ENCODE assay signal across 22 cellular contexts in the genomic region with DNA sequence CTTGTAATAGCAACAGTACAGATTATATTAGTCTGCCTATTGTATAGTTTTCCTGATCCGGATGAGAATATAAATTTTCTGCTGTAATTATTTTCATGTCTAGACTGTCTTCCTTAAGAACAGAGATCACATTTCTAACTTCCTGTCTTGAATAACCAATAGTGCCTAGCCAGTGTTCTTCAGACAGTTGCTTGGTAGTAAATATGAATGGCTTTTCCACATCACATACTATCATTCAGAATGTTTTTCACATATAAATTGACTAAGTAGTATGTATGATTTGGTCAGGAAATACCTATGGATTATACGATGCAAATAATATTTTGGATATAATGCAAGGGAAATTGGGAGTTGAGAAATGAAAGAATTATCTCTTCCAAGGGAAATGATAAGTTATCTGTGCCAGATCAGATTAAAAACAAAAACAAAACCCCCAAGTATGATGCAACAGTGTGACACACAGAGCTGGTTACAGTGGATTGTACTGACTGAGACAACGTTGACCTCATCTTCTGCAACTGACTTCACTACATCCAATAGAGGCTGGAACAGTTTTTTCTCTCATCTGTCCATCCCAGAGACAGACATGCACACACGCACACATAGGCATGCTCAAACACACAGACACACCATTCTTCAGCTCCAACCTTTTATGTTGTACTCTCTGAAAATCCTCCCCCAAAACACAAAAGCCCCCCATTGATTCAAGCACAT. TPM values are rescaled to one million over a fixed set of nuclear protein-coding genes. Genes with fewer than 3 reads are reported as not detected.
DNase-seq lines count a peak whose midpoint lies in the region; TF ChIP-seq lines count a peak whose summit lies in the region.
"Had no signal": no experiment of that assay in that cellular context is flagged by ENCODE, and none has a peak within 500 bp of the region (broad histone marks: within the 10 kb centered on the region; RNA-seq: fewer than 3 reads in every experiment).

No MANE protein-coding gene starts in this region.

- no peaks in the 10 kb centered on the region for H3K36me3 ChIP-seq in urinary bladder (ENCODE audit: insufficient read depth)
- H3K36me3 ChIP-seq: gastrocnemius medialis, left lung, tibial nerve had no signal

- no peak for TF ChIP-seq CTCF in GM20000 (IDR thresholded peaks at IDR 0.05; ENCODE audit: extremely low read depth, missing control alignments)

- peaks cover 3% of the 10 kb centered on the region for H3K4me1 ChIP-seq in urinary bladder (ENCODE audit: insufficient read depth)
- H3K4me1 ChIP-seq: gastrocnemius medialis, left lung, tibial nerve had no signal

- no peak overlapping the region for H3K4me3 ChIP-seq in urinary bladder (ENCODE audit: low read depth, low read length)
- H3K4me3 ChIP-seq: gastrocnemius medialis, left lung, tibial nerve had no signal

- 62% methylated on average over 4 of the region's 4 CpGs for WGBS in urinary bladder

- H3K27ac ChIP-seq in urinary bladder (ENCODE audit: low read depth): peak overlapping the region; percentile 23
- H3K27ac ChIP-seq: epithelial cell of prostate, gastrocnemius medialis, left lung, tibial nerve had no signal

- DNase-seq in M059J (ENCODE audit: low read depth): peak; percentile 19
- peak; percentile 17 for DNase-seq in amniotic epithelial cell (ENCODE audit: low read depth)
- DNase-seq in fibroblast of peridontal ligament (ENCODE audit: extremely low read depth): peak; percentile 71
- DNase-seq in mesenteric fat pad (ENCODE audit: low spot score): no peak
- DNase-seq in GM20000 (ENCODE audit: low spot score): no peak
- DNase-seq in mucosa of gallbladder (ENCODE audit: low spot score): no peak
- DNase-seq: activated CD4-positive, alpha-beta T cell treated with anti-CD3 and anti-CD28 coated beads for 48 hours; activated naive CD4-positive, alpha-beta T cell; activated T-cell treated with anti-CD3 and anti-CD28 coated beads, Interleukin-2, amount 50 U/mL, for 4 hours; CD4-positive, alpha-beta T cell; central memory CD4-positive, alpha-beta T cell; gastrocnemius medialis; hypothalamus; left lung; NCI-H1436 treated with DMSO at 0.1 percent for 48 hours; NCI-H524; T-helper 17 cell had no signal

RNA-seq across cellular contexts. Expression of a gene that starts 16.4 kb away (rescaled TPM):
- 0.25 and 0.62 TPM in 2 replicates for total RNA-seq in M059J (2014; rRNA removed; shearing (Covaris generic))
- total RNA-seq in urinary bladder (62.2 TPM), mesenteric fat pad (7.1 TPM), mucosa of gallbladder (2.4 TPM)
- 34.0 TPM for polyA plus RNA-seq in urinary bladder
- total RNA-seq: activated T-cell treated with anti-CD3 and anti-CD28 coated beads, Interleukin-2, amount 50 U/mL, for 4 hours; CD4-positive, alpha-beta T cell; MCF 10A; mononuclear cell; T-helper 17 cell had no signal

Comparison
In these comparisons a context has a peak if more than half of its experiments do, and no peak if none do; other contexts are left out.
1. DNase-seq: peak in M059J (single experiment), amniotic epithelial cell (single experiment) and fibroblast of peridontal ligament (single experiment); none in mesenteric fat pad (single experiment), GM20000 (single experiment) and mucosa of gallbladder (single experiment).